In the genomic region with DNA sequence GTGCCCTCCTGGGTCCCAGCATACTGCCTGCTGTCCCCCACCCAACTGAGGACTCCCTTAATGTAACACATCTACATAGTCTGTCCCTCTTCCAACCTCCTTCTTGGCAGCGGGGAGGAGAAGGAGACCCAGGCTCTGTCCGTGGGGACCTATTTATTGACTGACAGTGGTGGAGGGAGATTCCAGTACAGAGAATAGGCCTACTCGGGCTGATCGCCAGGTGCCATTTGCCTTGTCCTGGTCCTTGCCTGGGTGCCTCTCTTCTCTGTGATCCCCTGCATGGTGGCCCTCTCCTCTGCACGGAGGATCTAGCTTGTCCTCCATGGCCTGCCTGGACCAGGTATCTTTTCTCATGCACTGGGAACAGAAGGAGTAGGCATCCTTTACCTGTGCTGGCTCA, we compare ENCODE assay signal across 21 cellular contexts. TPM values are rescaled to one million over a fixed set of nuclear protein-coding genes. Genes with fewer than 3 reads are reported as not detected.
DNase-seq lines count a peak whose midpoint lies in the region; ATAC-seq, FAIRE-seq and TF ChIP-seq lines count a peak whose summit lies in the region.
"Had no signal": no experiment of that assay in that cellular context is flagged by ENCODE, and none has a peak within 500 bp of the region (broad histone marks: within the 10 kb centered on the region; RNA-seq: fewer than 3 reads in every experiment).

No MANE protein-coding gene starts in this region.

- no peak overlapping the region for H3K9ac ChIP-seq in neural progenitor cell

- no peaks in the 10 kb centered on the region for H3K36me3 ChIP-seq in neural progenitor cell
- H3K36me3 ChIP-seq in pancreas, result no peaks in the 10 kb centered on the region
- H3K36me3 ChIP-seq in vagina, result no peaks in the 10 kb centered on the region

- H3K79me2 ChIP-seq in neural progenitor cell (ENCODE audit: low read depth), result no peaks in the 10 kb centered on the region

- H3K4me3 ChIP-seq in neural progenitor cell (no peak overlapping the region), pancreas (no peak overlapping the region), vagina (no peak overlapping the region)

- H3K27me3 Mint-ChIP-seq in neural progenitor cell (ENCODE audit: insufficient read depth, low read depth), result peaks cover 9% of the 10 kb centered on the region

- H2AFZ ChIP-seq in neural progenitor cell (replicated peaks), result no peak overlapping the region

- H3K4me3 Mint-ChIP-seq in neural progenitor cell, result no peak overlapping the region
- H3K4me3 Mint-ChIP-seq: CD4-positive, alpha-beta memory T cell had no signal

- TF ChIP-seq CTCF in neural progenitor cell (IDR thresholded peaks at IDR 0.05), result no peak
- no peak for TF ChIP-seq CTCF in pancreas (IDR thresholded peaks at IDR 0.05)
- no peak for TF ChIP-seq CTCF in vagina (IDR thresholded peaks at IDR 0.05)

- no peaks in the 10 kb centered on the region for H3K9me3 ChIP-seq in neural progenitor cell (ENCODE audit: low read depth)
- no peaks in the 10 kb centered on the region for H3K9me3 ChIP-seq in pancreas
- no peaks in the 10 kb centered on the region for H3K9me3 ChIP-seq in vagina

- FAIRE-seq in pancreas (lab: Jason Lieb, UNC), result no peak
- FAIRE-seq: G401.6, GM12892, H54 had no signal

- H3K27ac Mint-ChIP-seq in neural progenitor cell, result peak overlapping the region; percentile 65
- H3K27ac Mint-ChIP-seq: CD4-positive, alpha-beta memory T cell had no signal

- H3K27me3 ChIP-seq in neural progenitor cell (peaks cover 79% of the 10 kb centered on the region), pancreas (no peaks in the 10 kb centered on the region), vagina (no peaks in the 10 kb centered on the region)

- H4K20me1 ChIP-seq in neural progenitor cell (ENCODE audit: low read depth), result peaks cover 14% of the 10 kb centered on the region

- H3K4me1 Mint-ChIP-seq in neural progenitor cell, result peaks cover 29% of the 10 kb centered on the region

- no peak overlapping the region for H3K4me2 ChIP-seq in neural progenitor cell

- TF ChIP-seq POLR2A in vagina (IDR thresholded peaks at IDR 0.05), result no peak

- H3K27ac ChIP-seq in neural progenitor cell (no peak overlapping the region), pancreas (no peak overlapping the region), vagina (no peak overlapping the region)

- no peaks in the 10 kb centered on the region for H3K36me3 Mint-ChIP-seq in neural progenitor cell
- H3K36me3 Mint-ChIP-seq: CD4-positive, alpha-beta memory T cell had no signal

- 54 to 72% methylated on average over 5 of the region's 5 CpGs for WGBS in pancreas, 2 donors

- no peaks in the 10 kb centered on the region for H3F3A ChIP-seq in neural progenitor cell (ENCODE audit: low read depth)

- intact Hi-C loops in cardiac septum (cut with DNase I) (no loop called here), Right ventricle myocardium inferior (cut with DNase I) (no loop called here), pancreas (cut with DNase I) (no loop called here), vagina (cut with DNase I) (loop anchor here (5.0 kb wide), 1 partner anchor 142 kb away; no protein-coding TSS in a partner anchor)

- H3K4me1 ChIP-seq in neural progenitor cell (peaks cover 13% of the 10 kb centered on the region), pancreas (no peaks in the 10 kb centered on the region), vagina (no peaks in the 10 kb centered on the region)

- DNase-seq in cardiac septum (ENCODE audit: low spot score) (peak; percentile 69), Right ventricle myocardium inferior (ENCODE audit: missing footprints) (no peak), islet precursor cell (peak; percentile 42), neural progenitor cell (ENCODE audit: low spot score) (no peak), pancreas (no peak), NCI-H1105 (lab: John Stamatoyannopoulos, UW) (no peak), vagina (ENCODE audit: extremely low spot score in 2 of 2) (no peak)
- DNase-seq: C1 segment of cervical spinal cord; Calu3; CD4-positive, alpha-beta memory T cell; COR-L47; DMS153; DND-41; GOT3; HCEC 1CT had no signal

- no peak for ATAC-seq in Right ventricle myocardium inferior
- ATAC-seq in pancreas, result no peak

- H3K9me3 Mint-ChIP-seq in neural progenitor cell, result no peaks in the 10 kb centered on the region

RNA-seq across cellular contexts. Expression of a gene that starts 17.0 kb away (rescaled TPM):
- total RNA-seq in cardiac septum (not detected), Right ventricle myocardium inferior (not detected), neural progenitor cell (ENCODE audit: low replicate concordance) (not detected in 2 replicates), pancreas (under 1 TPM in 1 of 6 donors, not detected in 5; 0.55 TPM), vagina (not detected)
- under 1 TPM; 0.34 to 0.47 TPM for polyA plus RNA-seq in pancreas
- total RNA-seq: A172; A673; Calu3; CD4-positive, alpha-beta memory T cell had no signal
- polyA plus RNA-seq: BJ; CD4-positive, alpha-beta memory T cell had no signal

Comparison
In these comparisons a context has a peak if more than half of its experiments do, and no peak if none do; other contexts are left out.
1. DNase-seq: peak in cardiac septum (single experiment) and islet precursor cell (single experiment); none in Right ventricle myocardium inferior (single experiment), neural progenitor cell (single experiment), pancreas (0 of 6), NCI-H1105 (single experiment) and vagina (0 of 2).